ENCODE assay signal across 1 cellular context in the genomic region with DNA sequence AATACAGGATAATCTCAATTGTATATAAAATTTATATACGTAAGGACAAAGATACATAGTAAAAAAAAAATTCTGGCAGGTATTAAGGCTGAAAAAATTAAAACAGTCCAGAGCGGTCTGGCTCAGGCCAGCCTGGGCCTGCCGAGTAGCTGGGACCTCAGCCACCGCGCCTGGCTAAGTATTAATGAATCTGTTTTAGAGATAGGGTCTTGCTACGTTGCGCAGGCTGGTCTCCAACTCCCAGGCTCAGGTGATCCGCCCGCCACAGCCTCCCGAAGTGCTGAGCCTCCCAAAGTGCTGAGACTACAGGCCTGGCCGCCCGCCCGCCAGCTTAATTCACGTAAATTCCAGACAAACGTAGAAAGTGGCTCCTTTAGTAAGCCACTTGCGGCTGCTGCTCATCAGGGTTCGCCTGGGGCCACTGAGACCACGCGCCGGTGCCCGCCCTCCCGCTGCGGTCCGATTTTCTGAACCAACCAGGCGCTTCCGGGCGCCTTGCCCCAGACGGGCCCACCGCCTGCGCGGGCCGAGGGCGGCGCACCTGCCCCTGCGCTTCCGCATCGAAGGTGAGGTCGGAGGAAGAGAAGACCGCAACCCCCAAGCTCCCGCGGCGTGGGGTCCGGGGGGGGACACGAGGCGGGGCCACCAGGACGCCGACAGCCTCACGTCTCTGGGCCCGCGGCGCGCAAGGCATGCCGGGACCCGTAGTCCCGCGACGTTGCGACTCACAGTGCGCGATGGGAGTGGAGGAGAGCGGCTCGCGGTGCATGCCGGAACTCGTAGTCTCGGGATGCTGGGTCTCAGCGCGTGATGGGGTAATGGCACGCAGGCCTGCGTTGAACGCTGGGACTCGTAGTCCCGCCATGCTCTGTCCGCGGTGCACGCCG.
TF ChIP-seq lines count a peak whose summit lies in the region.

No MANE protein-coding gene starts in this region.

TF ChIP-seq in K562, 482 proteins besides CTCF, POLR2A, EP300 and RAD21 (continued from another document and continues in another):
- TF ChIP-seq, protein P1, sequence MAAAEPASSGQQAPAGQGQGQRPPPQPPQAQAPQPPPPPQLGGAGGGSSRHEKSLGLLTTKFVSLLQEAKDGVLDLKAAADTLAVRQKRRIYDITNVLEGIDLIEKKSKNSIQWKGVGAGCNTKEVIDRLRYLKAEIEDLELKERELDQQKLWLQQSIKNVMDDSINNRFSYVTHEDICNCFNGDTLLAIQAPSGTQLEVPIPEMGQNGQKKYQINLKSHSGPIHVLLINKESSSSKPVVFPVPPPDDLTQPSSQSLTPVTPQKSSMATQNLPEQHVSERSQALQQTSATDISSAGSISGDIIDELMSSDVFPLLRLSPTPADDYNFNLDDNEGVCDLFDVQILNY (CRISPR knock-in tag; IDR thresholded peaks at IDR 0.05): no peak
- TF ChIP-seq IRF2 (CRISPR knock-in tag; IDR thresholded peaks at IDR 0.05): no peak
- TF ChIP-seq HNRNPL (IDR thresholded peaks at IDR 0.05; ENCODE audit: low read depth, low read length): no peak
- no peak for TF ChIP-seq SNRNP70 (optimal IDR thresholded peaks at IDR 0.05; ENCODE audit: low read depth, low read length)
- no peak for TF ChIP-seq ZNF764 (CRISPR knock-in tag; IDR thresholded peaks at IDR 0.05; ENCODE audit: low read depth)
- no peak for TF ChIP-seq GABPB2 (CRISPR knock-in tag; conservative IDR thresholded peaks at IDR 0.05)
- no peak for TF ChIP-seq TGIF2 (CRISPR knock-in tag; IDR thresholded peaks at IDR 0.05)
- TF ChIP-seq ZNF668 (CRISPR knock-in tag; IDR thresholded peaks at IDR 0.05): no peak
- no peak for TF ChIP-seq ZNF507 (tag; conservative IDR thresholded peaks at IDR 0.05)
- no peak for TF ChIP-seq NR3C1 (CRISPR knock-in tag; IDR thresholded peaks at IDR 0.05)
- no peak for TF ChIP-seq POLR3G (IDR thresholded peaks at IDR 0.05; ENCODE audit: extremely low read depth, insufficient read length, insufficient replicate concordance)
- peak; percentile 76 for TF ChIP-seq HNRNPLL (IDR thresholded peaks at IDR 0.05; ENCODE audit: low read depth, low read length, poor library complexity, severe bottlenecking)
- TF ChIP-seq, protein P2, sequence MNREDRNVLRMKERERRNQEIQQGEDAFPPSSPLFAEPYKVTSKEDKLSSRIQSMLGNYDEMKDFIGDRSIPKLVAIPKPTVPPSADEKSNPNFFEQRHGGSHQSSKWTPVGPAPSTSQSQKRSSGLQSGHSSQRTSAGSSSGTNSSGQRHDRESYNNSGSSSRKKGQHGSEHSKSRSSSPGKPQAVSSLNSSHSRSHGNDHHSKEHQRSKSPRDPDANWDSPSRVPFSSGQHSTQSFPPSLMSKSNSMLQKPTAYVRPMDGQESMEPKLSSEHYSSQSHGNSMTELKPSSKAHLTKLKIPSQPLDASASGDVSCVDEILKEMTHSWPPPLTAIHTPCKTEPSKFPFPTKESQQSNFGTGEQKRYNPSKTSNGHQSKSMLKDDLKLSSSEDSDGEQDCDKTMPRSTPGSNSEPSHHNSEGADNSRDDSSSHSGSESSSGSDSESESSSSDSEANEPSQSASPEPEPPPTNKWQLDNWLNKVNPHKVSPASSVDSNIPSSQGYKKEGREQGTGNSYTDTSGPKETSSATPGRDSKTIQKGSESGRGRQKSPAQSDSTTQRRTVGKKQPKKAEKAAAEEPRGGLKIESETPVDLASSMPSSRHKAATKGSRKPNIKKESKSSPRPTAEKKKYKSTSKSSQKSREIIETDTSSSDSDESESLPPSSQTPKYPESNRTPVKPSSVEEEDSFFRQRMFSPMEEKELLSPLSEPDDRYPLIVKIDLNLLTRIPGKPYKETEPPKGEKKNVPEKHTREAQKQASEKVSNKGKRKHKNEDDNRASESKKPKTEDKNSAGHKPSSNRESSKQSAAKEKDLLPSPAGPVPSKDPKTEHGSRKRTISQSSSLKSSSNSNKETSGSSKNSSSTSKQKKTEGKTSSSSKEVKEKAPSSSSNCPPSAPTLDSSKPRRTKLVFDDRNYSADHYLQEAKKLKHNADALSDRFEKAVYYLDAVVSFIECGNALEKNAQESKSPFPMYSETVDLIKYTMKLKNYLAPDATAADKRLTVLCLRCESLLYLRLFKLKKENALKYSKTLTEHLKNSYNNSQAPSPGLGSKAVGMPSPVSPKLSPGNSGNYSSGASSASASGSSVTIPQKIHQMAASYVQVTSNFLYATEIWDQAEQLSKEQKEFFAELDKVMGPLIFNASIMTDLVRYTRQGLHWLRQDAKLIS (CRISPR knock-in tag; IDR thresholded peaks at IDR 0.05): no peak
- peak in 1 of 2 experiments; percentile 11; a peak in 1 of 4 replicates for TF ChIP-seq SRF (CRISPR knock-in tag; IDR thresholded peaks at IDR 0.05)
- no peak for TF ChIP-seq LARP7 (IDR thresholded peaks at IDR 0.05)
- no peak for TF ChIP-seq ARHGAP35 (IDR thresholded peaks at IDR 0.05; ENCODE audit: partially characterized antibody)
- TF ChIP-seq RUNX1 (IDR thresholded peaks at IDR 0.05; ENCODE audit: low read depth): no peak
- TF ChIP-seq TEAD1 (CRISPR knock-in tag; IDR thresholded peaks at IDR 0.05): peak in 1 of 2 experiments; percentile 35; a peak in 1 of 4 replicates
- peak; percentile 85 for TF ChIP-seq GATAD2A (IDR thresholded peaks at IDR 0.05)
- no peak for TF ChIP-seq CXXC5 (CRISPR knock-in tag; IDR thresholded peaks at IDR 0.05)
- TF ChIP-seq MAFG (tag; conservative IDR thresholded peaks at IDR 0.05): no peak
- no peak for TF ChIP-seq NUFIP1 (IDR thresholded peaks at IDR 0.05; ENCODE audit: partially characterized antibody)
- peak; percentile 62; the same call in 1 of the 2 replicates for TF ChIP-seq SREBF1 (IDR thresholded peaks at IDR 0.05; ENCODE audit: borderline replicate concordance, low read depth, low read length)
- TF ChIP-seq KLF13 (tag; IDR thresholded peaks at IDR 0.05; ENCODE audit: borderline replicate concordance, low read depth): no peak
- TF ChIP-seq NFIX (CRISPR knock-in tag; IDR thresholded peaks at IDR 0.05; ENCODE audit: low read depth): no peak
- TF ChIP-seq MTF1 (CRISPR knock-in tag; IDR thresholded peaks at IDR 0.05; ENCODE audit: borderline replicate concordance): no peak
- no peak for TF ChIP-seq PTRF (tag; IDR thresholded peaks at IDR 0.05)
- TF ChIP-seq GTF2F1 (IDR thresholded peaks at IDR 0.05; ENCODE audit: low read depth, low read length): 0 out of 2 replicates have a peak, but pooled peaks have one; percentile 29
- no peak for TF ChIP-seq ILF3 (IDR thresholded peaks at IDR 0.05; ENCODE audit: borderline replicate concordance)
- TF ChIP-seq SAP30 (IDR thresholded peaks at IDR 0.05; ENCODE audit: borderline replicate concordance, insufficient read depth, low read depth, low read length, poor library complexity, severe bottlenecking): no peak
- peak; percentile 68; the same call in 1 of the 2 replicates for TF ChIP-seq CTBP1 (IDR thresholded peaks at IDR 0.05; ENCODE audit: borderline replicate concordance)
- no peak for TF ChIP-seq YBX1 (IDR thresholded peaks at IDR 0.05)
- TF ChIP-seq E2F3 (CRISPR knock-in tag; IDR thresholded peaks at IDR 0.05): 0 out of 2 replicates have a peak, but pooled peaks have one; percentile 58
- TF ChIP-seq TEAD4 (IDR thresholded peaks at IDR 0.05; ENCODE audit: low read length): no peak
- peak; percentile 89; the same call in 1 of the 2 replicates for TF ChIP-seq TEAD4 (CRISPR knock-in tag; IDR thresholded peaks at IDR 0.05; ENCODE audit: borderline replicate concordance)
- TF ChIP-seq, protein P3, sequence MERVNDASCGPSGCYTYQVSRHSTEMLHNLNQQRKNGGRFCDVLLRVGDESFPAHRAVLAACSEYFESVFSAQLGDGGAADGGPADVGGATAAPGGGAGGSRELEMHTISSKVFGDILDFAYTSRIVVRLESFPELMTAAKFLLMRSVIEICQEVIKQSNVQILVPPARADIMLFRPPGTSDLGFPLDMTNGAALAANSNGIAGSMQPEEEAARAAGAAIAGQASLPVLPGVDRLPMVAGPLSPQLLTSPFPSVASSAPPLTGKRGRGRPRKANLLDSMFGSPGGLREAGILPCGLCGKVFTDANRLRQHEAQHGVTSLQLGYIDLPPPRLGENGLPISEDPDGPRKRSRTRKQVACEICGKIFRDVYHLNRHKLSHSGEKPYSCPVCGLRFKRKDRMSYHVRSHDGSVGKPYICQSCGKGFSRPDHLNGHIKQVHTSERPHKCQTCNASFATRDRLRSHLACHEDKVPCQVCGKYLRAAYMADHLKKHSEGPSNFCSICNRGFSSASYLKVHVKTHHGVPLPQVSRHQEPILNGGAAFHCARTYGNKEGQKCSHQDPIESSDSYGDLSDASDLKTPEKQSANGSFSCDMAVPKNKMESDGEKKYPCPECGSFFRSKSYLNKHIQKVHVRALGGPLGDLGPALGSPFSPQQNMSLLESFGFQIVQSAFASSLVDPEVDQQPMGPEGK (CRISPR knock-in tag; IDR thresholded peaks at IDR 0.05; ENCODE audit: borderline replicate concordance): no peak
- no peak for TF ChIP-seq SMARCB1 (IDR thresholded peaks at IDR 0.05; ENCODE audit: insufficient read length, low read depth)
- TF ChIP-seq ZNF121 (CRISPR knock-in tag; conservative IDR thresholded peaks at IDR 0.05): no peak
- TF ChIP-seq, protein P4, sequence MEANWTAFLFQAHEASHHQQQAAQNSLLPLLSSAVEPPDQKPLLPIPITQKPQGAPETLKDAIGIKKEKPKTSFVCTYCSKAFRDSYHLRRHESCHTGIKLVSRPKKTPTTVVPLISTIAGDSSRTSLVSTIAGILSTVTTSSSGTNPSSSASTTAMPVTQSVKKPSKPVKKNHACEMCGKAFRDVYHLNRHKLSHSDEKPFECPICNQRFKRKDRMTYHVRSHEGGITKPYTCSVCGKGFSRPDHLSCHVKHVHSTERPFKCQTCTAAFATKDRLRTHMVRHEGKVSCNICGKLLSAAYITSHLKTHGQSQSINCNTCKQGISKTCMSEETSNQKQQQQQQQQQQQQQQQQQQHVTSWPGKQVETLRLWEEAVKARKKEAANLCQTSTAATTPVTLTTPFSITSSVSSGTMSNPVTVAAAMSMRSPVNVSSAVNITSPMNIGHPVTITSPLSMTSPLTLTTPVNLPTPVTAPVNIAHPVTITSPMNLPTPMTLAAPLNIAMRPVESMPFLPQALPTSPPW (CRISPR knock-in tag; IDR thresholded peaks at IDR 0.05): peak; percentile 95
- no peak for TF ChIP-seq PCBP1 (IDR thresholded peaks at IDR 0.05; ENCODE audit: low read depth, low read length, poor library complexity, severe bottlenecking)
- TF ChIP-seq, protein P5, sequence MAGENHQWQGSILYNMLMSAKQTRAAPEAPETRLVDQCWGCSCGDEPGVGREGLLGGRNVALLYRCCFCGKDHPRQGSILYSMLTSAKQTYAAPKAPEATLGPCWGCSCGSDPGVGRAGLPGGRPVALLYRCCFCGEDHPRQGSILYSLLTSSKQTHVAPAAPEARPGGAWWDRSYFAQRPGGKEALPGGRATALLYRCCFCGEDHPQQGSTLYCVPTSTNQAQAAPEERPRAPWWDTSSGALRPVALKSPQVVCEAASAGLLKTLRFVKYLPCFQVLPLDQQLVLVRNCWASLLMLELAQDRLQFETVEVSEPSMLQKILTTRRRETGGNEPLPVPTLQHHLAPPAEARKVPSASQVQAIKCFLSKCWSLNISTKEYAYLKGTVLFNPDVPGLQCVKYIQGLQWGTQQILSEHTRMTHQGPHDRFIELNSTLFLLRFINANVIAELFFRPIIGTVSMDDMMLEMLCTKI (IDR thresholded peaks at IDR 0.05; ENCODE audit: partially characterized antibody): no peak
- TF ChIP-seq MXD1 (CRISPR knock-in tag; IDR thresholded peaks at IDR 0.05; ENCODE audit: borderline replicate concordance, poor library complexity, severe bottlenecking): no peak
- no peak for TF ChIP-seq ZNF282 (CRISPR knock-in tag; IDR thresholded peaks at IDR 0.05)
- TF ChIP-seq BRD4 (IDR thresholded peaks at IDR 0.05): no peak
- TF ChIP-seq STAT5A (IDR thresholded peaks at IDR 0.05; ENCODE audit: borderline replicate concordance, low read length): no peak
- TF ChIP-seq TARDBP (IDR thresholded peaks at IDR 0.05): no peak
- TF ChIP-seq ZSCAN32 (CRISPR knock-in tag; IDR thresholded peaks at IDR 0.05): no peak
- no peak for TF ChIP-seq ADNP (tag; IDR thresholded peaks at IDR 0.05)
- no peak for TF ChIP-seq RBM39 (optimal IDR thresholded peaks at IDR 0.05; ENCODE audit: low read depth, low read length)
- peak; percentile 96 for TF ChIP-seq ZFX (CRISPR knock-in tag; IDR thresholded peaks at IDR 0.05)
- TF ChIP-seq SOX6 (IDR thresholded peaks at IDR 0.05): peak; percentile 40; the same call in 1 of the 2 replicates
- TF ChIP-seq, protein P6, sequence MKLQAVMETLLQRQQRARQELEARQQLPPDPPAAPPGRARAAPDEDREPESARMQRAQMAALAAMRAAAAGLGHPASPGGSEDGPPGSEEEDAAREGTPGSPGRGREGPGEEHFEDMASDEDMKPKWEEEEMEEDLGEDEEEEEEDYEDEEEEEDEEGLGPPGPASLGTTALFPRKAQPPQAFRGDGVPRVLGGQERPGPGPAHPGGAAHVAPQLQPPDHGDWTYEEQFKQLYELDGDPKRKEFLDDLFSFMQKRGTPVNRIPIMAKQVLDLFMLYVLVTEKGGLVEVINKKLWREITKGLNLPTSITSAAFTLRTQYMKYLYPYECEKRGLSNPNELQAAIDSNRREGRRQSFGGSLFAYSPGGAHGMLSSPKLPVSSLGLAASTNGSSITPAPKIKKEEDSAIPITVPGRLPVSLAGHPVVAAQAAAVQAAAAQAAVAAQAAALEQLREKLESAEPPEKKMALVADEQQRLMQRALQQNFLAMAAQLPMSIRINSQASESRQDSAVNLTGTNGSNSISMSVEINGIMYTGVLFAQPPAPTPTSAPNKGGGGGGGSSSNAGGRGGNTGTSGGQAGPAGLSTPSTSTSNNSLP (IDR thresholded peaks at IDR 0.05; ENCODE audit: borderline replicate concordance, low read depth, low read length): no peak
- TF ChIP-seq NR2F6 (CRISPR knock-in tag; IDR thresholded peaks at IDR 0.05): no peak
- TF ChIP-seq CHD2 (IDR thresholded peaks at IDR 0.05; ENCODE audit: low read depth, low read length): peak; percentile 92
- no peak for TF ChIP-seq GATAD2B (IDR thresholded peaks at IDR 0.05; ENCODE audit: borderline replicate concordance)
- no peak for TF ChIP-seq ZBTB12 (CRISPR knock-in tag; IDR thresholded peaks at IDR 0.05)
- TF ChIP-seq HOXB6 (CRISPR knock-in tag; IDR thresholded peaks at IDR 0.05; ENCODE audit: borderline replicate concordance): no peak
- no peak for TF ChIP-seq BCOR (IDR thresholded peaks at IDR 0.05)
- no peak for TF ChIP-seq ZEB2 (IDR thresholded peaks at IDR 0.05)
- TF ChIP-seq YY1 (IDR thresholded peaks at IDR 0.05; ENCODE audit: borderline replicate concordance in 1 of 3, control insufficient read depth in 1 of 3, extremely low read depth in 1 of 3, insufficient read depth in 3 of 3, insufficient read length in 1 of 3, insufficient replicate concordance in 2 of 3, low read depth in 1 of 3, low read length in 2 of 3): peak; percentile 35 to 78 (median 77)
